Comparison of ENCODE assay signal across 8 cellular contexts in genomic region chrX:119684916-119685224, GRCh38. TPM values are rescaled to one million over a fixed set of nuclear protein-coding genes. Genes with fewer than 3 reads are reported as not detected.
A peak's percentile ranks its signal among the peaks of the same experiment; 100 is the strongest.
DNase-seq lines count a peak whose midpoint lies in the region; ATAC-seq and TF ChIP-seq lines count a peak whose summit lies in the region.

No MANE protein-coding gene starts in this region.

- H3K4me3 ChIP-seq in effector memory CD4-positive, alpha-beta T cell (ENCODE audit: insufficient read depth, low read depth, low read length, poor library complexity, severe bottlenecking) = peak overlapping the region; percentile 45
- no peak overlapping the region for H3K4me3 ChIP-seq in gastrocnemius medialis
- no peak overlapping the region for H3K4me3 ChIP-seq in PC-3 (ENCODE audit: low read length)

- H3K9me3 ChIP-seq in effector memory CD4-positive, alpha-beta T cell (ENCODE audit: control insufficient read depth, low read length) = no peaks in the 10 kb centered on the region
- H3K9me3 ChIP-seq in gastrocnemius medialis (no peaks in the 10 kb centered on the region), PC-3 (ENCODE audit: low read length) (no peaks in the 10 kb centered on the region)

- in situ Hi-C loops in gastrocnemius medialis (cut with MboI; ENCODE audit: low sequenced_read_pairs in 4 of 4) = no loop called here

- POLR2A ChIA-PET in PC-3 (lab: Charles Lee; ENCODE audit: unreplicated experiment) = no interaction called here

- ATAC-seq in gastrocnemius medialis = no peak
- no peak for ATAC-seq in PC-3
- no peak for ATAC-seq in GM18511 (IDR thresholded peaks at IDR 0.05; ENCODE audit: unreplicated experiment)

- no peaks in the 10 kb centered on the region for H3K36me3 ChIP-seq in effector memory CD4-positive, alpha-beta T cell (ENCODE audit: control insufficient read depth, insufficient read depth, low read length)
- H3K36me3 ChIP-seq in gastrocnemius medialis (no peaks in the 10 kb centered on the region), PC-3 (ENCODE audit: low read depth, low read length) (no peaks in the 10 kb centered on the region)

- no peak for TF ChIP-seq CTCF in gastrocnemius medialis (IDR thresholded peaks at IDR 0.05 in 4 of 5, conservative IDR thresholded peaks at IDR 0.05 in 1 of 5)
- TF ChIP-seq CTCF in PC-3 (conservative IDR thresholded peaks at IDR 0.05; ENCODE audit: low read depth, low read length) = no peak

- no peaks in the 10 kb centered on the region for H3K27me3 ChIP-seq in effector memory CD4-positive, alpha-beta T cell (replicated peaks; ENCODE audit: control insufficient read depth, insufficient read depth, low read length, poor library complexity, severe bottlenecking)
- H3K27me3 ChIP-seq in gastrocnemius medialis (no peaks in the 10 kb centered on the region), PC-3 (ENCODE audit: low read length) (no peaks in the 10 kb centered on the region)

- DNase-seq in GM03348 (ENCODE audit: low spot score) (peak; percentile 27), NCI-H146 treated with DMSO at 0.1 percent for 48 hours (lab: John Stamatoyannopoulos, UW; ENCODE audit: unreplicated experiment) (peak; percentile 57), gastrocnemius medialis (no peak), NCI-H1694 (lab: John Stamatoyannopoulos, UW) (no peak), PC-3 (no peak), DMS 273 treated with DMSO at 0.1 percent for 48 hours (lab: John Stamatoyannopoulos, UW) (no peak)
- no peak for DNase-seq in effector memory CD4-positive, alpha-beta T cell

- CTCF ChIA-PET in PC-3 (lab: Charles Lee) = no interaction called here

- H3K9me2 ChIP-seq in PC-3 (replicated peaks; ENCODE audit: low read length) = no peaks in the 10 kb centered on the region

- intact Hi-C loops in gastrocnemius medialis (cut with DNase I; ENCODE audit: low total_unique reads) (no loop called here), PC-3 (cut with micrococcal nuclease) (no loop called here)

- no peak overlapping the region for H3K9ac ChIP-seq in PC-3 (ENCODE audit: low read length)

- no peak for TF ChIP-seq POLR2A in gastrocnemius medialis (IDR thresholded peaks at IDR 0.05)

- no peaks in the 10 kb centered on the region for H4K20me1 ChIP-seq in PC-3 (ENCODE audit: low read length)

- H3K4me2 ChIP-seq in PC-3 (ENCODE audit: low read length) = no peak overlapping the region

- peak overlapping the region; percentile 94 for H3K27ac ChIP-seq in effector memory CD4-positive, alpha-beta T cell (ENCODE audit: insufficient read depth, low read length, poor library complexity, severe bottlenecking)
- peak overlapping the region; percentile 68 to 77 (median 72) for H3K27ac ChIP-seq in gastrocnemius medialis
- H3K27ac ChIP-seq in PC-3 (ENCODE audit: low read length) = no peak overlapping the region

- H3K79me2 ChIP-seq in PC-3 (ENCODE audit: low read length) = peaks cover under 1% of the 10 kb centered on the region; the same call in 1 of the 2 replicates

- no TSS peak for BruUV-seq in PC-3 (replicated peaks; lab: Mats Ljungman, UMichigan)

- no peaks in the 10 kb centered on the region for H3F3A ChIP-seq in PC-3 (ENCODE audit: low read length, unreplicated experiment)

- no peak overlapping the region for H2AFZ ChIP-seq in PC-3 (ENCODE audit: low read length)

- H3K4me1 ChIP-seq in effector memory CD4-positive, alpha-beta T cell (ENCODE audit: control insufficient read depth, insufficient read depth, low read length, poor library complexity, severe bottlenecking) = peaks cover 60% of the 10 kb centered on the region
- H3K4me1 ChIP-seq in gastrocnemius medialis = no peaks in the 10 kb centered on the region
- H3K4me1 ChIP-seq in PC-3 (ENCODE audit: insufficient read depth, low read length) = no peaks in the 10 kb centered on the region

RNA-seq across cellular contexts. Expression of gene SEPTIN6, which starts 8.1 kb away (rescaled TPM):
- total RNA-seq in gastrocnemius medialis (10 to 100 TPM in 1 of 4 donors, 1 to 10 TPM in 3; 1.2 to 11.1 (median 3.5) TPM), PC-3 (2014; rRNA removed) (28.9 and 39.1 TPM in 2 replicates)

Comparison
In these comparisons a context has a peak if more than half of its experiments do, and no peak if none do; other contexts are left out.
1. DNase-seq: peak in GM03348 (single experiment) and NCI-H146 treated with DMSO at 0.1 percent for 48 hours (single experiment); none in effector memory CD4-positive, alpha-beta T cell (0 of 3), gastrocnemius medialis (0 of 2), NCI-H1694 (single experiment), PC-3 (single experiment) and DMS 273 treated with DMSO at 0.1 percent for 48 hours (single experiment).